ENCODE assay signal across 16 cellular contexts in genomic region chr17:81348097-81349055, GRCh38. TPM values are rescaled to one million over a fixed set of nuclear protein-coding genes. Genes with fewer than 3 reads are reported as not detected.
DNase-seq lines count a peak whose midpoint lies in the region; ATAC-seq and TF ChIP-seq lines count a peak whose summit lies in the region.
"Had no signal": no experiment of that assay in that cellular context is flagged by ENCODE, and none has a peak within 500 bp of the region (broad histone marks: within the 10 kb centered on the region; RNA-seq: fewer than 3 reads in every experiment).

No MANE protein-coding gene starts in this region.

- H3K9me3 Mint-ChIP-seq in activated naive CD4-positive, alpha-beta T cell treated with anti-CD3 and anti-CD28 coated beads, Interleukin-2, amount 50 U/mL, for 24 hours, result no peaks in the 10 kb centered on the region
- H3K9me3 Mint-ChIP-seq in glutamatergic neuron (ENCODE audit: unreplicated experiment) (peaks cover 39% of the 10 kb centered on the region), type B pancreatic cell (peaks cover 7% of the 10 kb centered on the region)
- H3K9me3 Mint-ChIP-seq: stimulated activated naive CD8-positive, alpha-beta T cell treated with anti-CD3 and anti-CD28 coated beads, Interleukin-15, Interleukin-2, amounts not matched to agents 100 ng/mL and 50 ng/mL, for 24 hours; WTC11 had no signal

- DNase-seq in activated naive CD4-positive, alpha-beta T cell treated with anti-CD3 and anti-CD28 coated beads, Interleukin-2, amount 50 U/mL, for 16 hours, result no peak
- DNase-seq in NCI-H510A treated with DMSO at 0.1 percent for 48 hours (lab: John Stamatoyannopoulos, UW) (peak; percentile 89), glutamatergic neuron (no peak), type B pancreatic cell (ENCODE audit: extremely low spot score, unreplicated experiment) (no peak)
- no peak for DNase-seq in effector memory CD4-positive, alpha-beta T cell
- DNase-seq: activated gamma-delta T cell treated with Interleukin-2 at 50 U/mL for 16 hours; brain microvascular endothelial cell; effector CD8-positive, alpha-beta T cell; Kasumi-1 had no signal

- no peaks in the 10 kb centered on the region for H3K36me3 ChIP-seq in effector memory CD4-positive, alpha-beta T cell (ENCODE audit: control insufficient read depth, insufficient read depth, low read length)
- H3K36me3 ChIP-seq: brain microvascular endothelial cell had no signal

- ATAC-seq in HG03354 (IDR thresholded peaks at IDR 0.05; ENCODE audit: poor library complexity, severe bottlenecking, unreplicated experiment) (no peak), HG02588 (IDR thresholded peaks at IDR 0.05; ENCODE audit: unreplicated experiment) (no peak)
- ATAC-seq: WTC11 had no signal

- no peaks in the 10 kb centered on the region for H3K9me3 ChIP-seq in effector memory CD4-positive, alpha-beta T cell (ENCODE audit: control insufficient read depth, low read length)
- H3K9me3 ChIP-seq: HAP-1 had no signal

- TF ChIP-seq CTCF in glutamatergic neuron (IDR thresholded peaks at IDR 0.05; ENCODE audit: partially characterized antibody, unreplicated experiment) (no peak), type B pancreatic cell (conservative IDR thresholded peaks at IDR 0.05) (no peak)

- H3K4me1 ChIP-seq in effector memory CD4-positive, alpha-beta T cell (ENCODE audit: control insufficient read depth, insufficient read depth, low read length, poor library complexity, severe bottlenecking), result peaks cover 26% of the 10 kb centered on the region

- H3K27ac ChIP-seq in effector memory CD4-positive, alpha-beta T cell (ENCODE audit: insufficient read depth, low read length, poor library complexity, severe bottlenecking), result no peak overlapping the region
- H3K27ac ChIP-seq: brain microvascular endothelial cell had no signal

- H3K27me3 Mint-ChIP-seq in activated naive CD4-positive, alpha-beta T cell treated with anti-CD3 and anti-CD28 coated beads, Interleukin-2, amount 50 U/mL, for 24 hours, result peaks cover 17% of the 10 kb centered on the region
- peaks cover 20% of the 10 kb centered on the region for H3K27me3 Mint-ChIP-seq in glutamatergic neuron (ENCODE audit: unreplicated experiment)
- H3K27me3 Mint-ChIP-seq in type B pancreatic cell, result peaks cover 6% of the 10 kb centered on the region

- H3K27ac Mint-ChIP-seq in activated naive CD4-positive, alpha-beta T cell treated with anti-CD3 and anti-CD28 coated beads, Interleukin-2, amount 50 U/mL, for 24 hours, result peak overlapping the region; percentile 41
- H3K27ac Mint-ChIP-seq in glutamatergic neuron (ENCODE audit: unreplicated experiment) (peak overlapping the region; percentile 88), type B pancreatic cell (peak overlapping the region; percentile 40)
- H3K27ac Mint-ChIP-seq: stimulated activated naive CD8-positive, alpha-beta T cell treated with anti-CD3 and anti-CD28 coated beads, Interleukin-15, Interleukin-2, amounts not matched to agents 100 ng/mL and 50 ng/mL, for 24 hours; WTC11 had no signal

- H3K36me3 Mint-ChIP-seq in activated naive CD4-positive, alpha-beta T cell treated with anti-CD3 and anti-CD28 coated beads, Interleukin-2, amount 50 U/mL, for 24 hours, result no peaks in the 10 kb centered on the region
- peaks cover 11% of the 10 kb centered on the region for H3K36me3 Mint-ChIP-seq in glutamatergic neuron (ENCODE audit: unreplicated experiment)
- peaks cover 11% of the 10 kb centered on the region for H3K36me3 Mint-ChIP-seq in type B pancreatic cell
- H3K36me3 Mint-ChIP-seq: WTC11 had no signal

- H3K27me3 ChIP-seq in effector memory CD4-positive, alpha-beta T cell (replicated peaks; ENCODE audit: control insufficient read depth, insufficient read depth, low read length, poor library complexity, severe bottlenecking), result peaks cover 24% of the 10 kb centered on the region
- H3K27me3 ChIP-seq: brain microvascular endothelial cell had no signal

- H3K4me1 Mint-ChIP-seq in activated naive CD4-positive, alpha-beta T cell treated with anti-CD3 and anti-CD28 coated beads, Interleukin-2, amount 50 U/mL, for 24 hours, result peaks cover 15% of the 10 kb centered on the region
- H3K4me1 Mint-ChIP-seq in glutamatergic neuron (ENCODE audit: low read depth, unreplicated experiment), result peaks cover 28% of the 10 kb centered on the region
- peaks cover 15% of the 10 kb centered on the region for H3K4me1 Mint-ChIP-seq in type B pancreatic cell (ENCODE audit: unreplicated experiment)

- H3K4me3 Mint-ChIP-seq in activated naive CD4-positive, alpha-beta T cell treated with anti-CD3 and anti-CD28 coated beads, Interleukin-2, amount 50 U/mL, for 24 hours, result no peak overlapping the region
- H3K4me3 Mint-ChIP-seq in glutamatergic neuron (ENCODE audit: unreplicated experiment) (peak overlapping the region; percentile 59), type B pancreatic cell (peak overlapping the region; percentile 20)
- H3K4me3 Mint-ChIP-seq: stimulated activated naive CD8-positive, alpha-beta T cell treated with anti-CD3 and anti-CD28 coated beads, Interleukin-15, Interleukin-2, amounts not matched to agents 100 ng/mL and 50 ng/mL, for 24 hours; WTC11 had no signal

- no peak overlapping the region for H3K4me3 ChIP-seq in effector memory CD4-positive, alpha-beta T cell (ENCODE audit: insufficient read depth, low read depth, low read length, poor library complexity, severe bottlenecking)
- H3K4me3 ChIP-seq: HAP-1, skin epidermis had no signal

RNA-seq across cellular contexts. Expression of gene BAHCC1, which starts 46.9 kb away (rescaled TPM):
- total RNA-seq in glutamatergic neuron (ENCODE audit: unreplicated experiment) (111 TPM), type B pancreatic cell (ENCODE audit: low replicate concordance) (23.0 and 74.3 TPM in 2 replicates)

RNA-seq across cellular contexts. Expression of gene SLC38A10, which starts 53.3 kb away (rescaled TPM):
- 92.4 TPM for total RNA-seq in glutamatergic neuron (ENCODE audit: unreplicated experiment)
- 85.0 and 118 TPM in 2 replicates for total RNA-seq in type B pancreatic cell (ENCODE audit: low replicate concordance)
